Comparison of ENCODE assay signal across 1 cellular context in the genomic region with DNA sequence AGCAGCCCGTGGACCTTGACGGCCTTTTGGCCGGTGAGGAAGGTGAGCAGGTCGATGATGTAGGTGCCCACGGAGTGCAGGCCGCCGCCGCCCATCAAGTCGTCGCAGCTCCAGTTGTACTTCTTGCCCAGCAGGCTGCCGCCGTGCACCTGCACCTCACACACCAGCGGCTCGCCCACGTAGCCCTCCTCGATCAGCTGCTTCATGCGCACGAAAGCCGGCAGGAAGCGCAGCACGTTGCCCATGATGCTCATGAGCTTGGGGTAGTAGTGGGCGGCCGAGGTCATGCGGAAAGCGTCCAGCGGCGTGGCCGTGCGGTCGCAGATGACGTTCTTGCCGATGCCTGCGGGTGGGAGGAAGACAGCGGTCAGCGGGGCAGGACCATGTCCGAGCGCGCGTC.
TF ChIP-seq lines count a peak whose summit lies in the region.

No MANE protein-coding gene starts in this region.

TF ChIP-seq in H1, 55 proteins besides CTCF, POLR2A, EP300 and RAD21:
- TF ChIP-seq JUN (IDR thresholded peaks at IDR 0.05; ENCODE audit: low read depth, low read length) (no peak), CHD7 (IDR thresholded peaks at IDR 0.05; ENCODE audit: insufficient replicate concordance, low read length) (no peak), RFX5 (IDR thresholded peaks at IDR 0.05; ENCODE audit: borderline replicate concordance, low read depth, low read length) (no peak), SRF (IDR thresholded peaks at IDR 0.05; ENCODE audit: low read depth, low read length) (no peak), GTF2F1 (IDR thresholded peaks at IDR 0.05; ENCODE audit: borderline replicate concordance, low read depth, low read length) (no peak), GABPA (IDR thresholded peaks at IDR 0.05; ENCODE audit: borderline replicate concordance, insufficient read depth, low read length) (no peak), POLR2AphosphoS5 (IDR thresholded peaks at IDR 0.05; ENCODE audit: low read depth, low read length) (no peak), TAF7 (optimal IDR thresholded peaks at IDR 0.05; ENCODE audit: borderline replicate concordance, low read depth, low read length) (no peak), RXRA (IDR thresholded peaks at IDR 0.05; ENCODE audit: insufficient read depth, low read depth, low read length) (no peak), CTBP2 (IDR thresholded peaks at IDR 0.05; ENCODE audit: borderline replicate concordance, insufficient read depth, insufficient read length, low read length) (no peak), SP4 (IDR thresholded peaks at IDR 0.05; ENCODE audit: low read length) (no peak), TCF12 (IDR thresholded peaks at IDR 0.05; ENCODE audit: low read depth, low read length) (no peak), TAF1 (IDR thresholded peaks at IDR 0.05; ENCODE audit: low read depth, low read length) (no peak), TEAD4 (IDR thresholded peaks at IDR 0.05; ENCODE audit: low read depth, low read length) (no peak)
- TF ChIP-seq, protein P1, sequence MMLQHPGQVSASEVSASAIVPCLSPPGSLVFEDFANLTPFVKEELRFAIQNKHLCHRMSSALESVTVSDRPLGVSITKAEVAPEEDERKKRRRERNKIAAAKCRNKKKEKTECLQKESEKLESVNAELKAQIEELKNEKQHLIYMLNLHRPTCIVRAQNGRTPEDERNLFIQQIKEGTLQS (IDR thresholded peaks at IDR 0.05; ENCODE audit: insufficient read depth, low read depth, low read length) = no peak
